Comparison of ENCODE assay signal across 25 cellular contexts in genomic region chr11:76888989-76889388, GRCh38. TPM values are rescaled to one million over a fixed set of nuclear protein-coding genes. Genes with fewer than 3 reads are reported as not detected.
DNase-seq lines count a peak whose midpoint lies in the region; ATAC-seq and TF ChIP-seq lines count a peak whose summit lies in the region.
"Had no signal": no experiment of that assay in that cellular context is flagged by ENCODE, and none has a peak within 500 bp of the region (broad histone marks: within the 10 kb centered on the region; RNA-seq: fewer than 3 reads in every experiment).

No MANE protein-coding gene starts in this region.

- WGBS in mesendoderm (ENCODE audit: extremely low coverage, insufficient coverage, low lambda C conversion rate), result no CpG with 5 or more reads among the region's 1 CpG

- no peak overlapping the region for H2AK5ac ChIP-seq in mesendoderm (ENCODE audit: low read length)

- no peak overlapping the region for H3K4me3 Mint-ChIP-seq in activated CD4-positive, alpha-beta memory T cell treated with anti-CD3 and anti-CD28 coated beads for 36 hours
- H3K4me3 Mint-ChIP-seq in activated T-cell treated with anti-CD3 and anti-CD28 coated beads, Interleukin-2, amount 50 U/mL, for 72 hours, result no peak overlapping the region
- H3K4me3 Mint-ChIP-seq: activated naive CD4-positive, alpha-beta T cell treated with anti-CD3 and anti-CD28 coated beads, Interleukin-2, amount 50 U/mL, for 24 hours; CD14-positive monocyte; HFFc6; immature natural killer cell; nephron had no signal

- no peak overlapping the region for H3K9ac ChIP-seq in mesendoderm (ENCODE audit: low read length)
- H3K9ac ChIP-seq: KMS-11 had no signal

- H3K4me1 Mint-ChIP-seq in activated CD4-positive, alpha-beta memory T cell treated with anti-CD3 and anti-CD28 coated beads for 36 hours (ENCODE audit: low read depth), result peaks cover 10% of the 10 kb centered on the region
- peaks cover 13% of the 10 kb centered on the region for H3K4me1 Mint-ChIP-seq in activated T-cell treated with anti-CD3 and anti-CD28 coated beads, Interleukin-2, amount 50 U/mL, for 72 hours (ENCODE audit: low read depth)
- H3K4me1 Mint-ChIP-seq: nephron had no signal

- H3K9me3 Mint-ChIP-seq in activated CD4-positive, alpha-beta memory T cell treated with anti-CD3 and anti-CD28 coated beads for 36 hours, result no peaks in the 10 kb centered on the region
- H3K9me3 Mint-ChIP-seq in activated T-cell treated with anti-CD3 and anti-CD28 coated beads, Interleukin-2, amount 50 U/mL, for 72 hours, result peaks cover 0 to 4% of the 10 kb centered on the region in 2 donors
- H3K9me3 Mint-ChIP-seq: activated naive CD4-positive, alpha-beta T cell treated with anti-CD3 and anti-CD28 coated beads, Interleukin-2, amount 50 U/mL, for 24 hours; CD14-positive monocyte; HFFc6; immature natural killer cell; nephron had no signal

- no peak overlapping the region for H2BK5ac ChIP-seq in mesendoderm (ENCODE audit: low read length)

- no peak overlapping the region for H4K5ac ChIP-seq in mesendoderm (ENCODE audit: low read length)

- H3K27ac Mint-ChIP-seq in activated CD4-positive, alpha-beta memory T cell treated with anti-CD3 and anti-CD28 coated beads for 36 hours, result no peak overlapping the region
- H3K27ac Mint-ChIP-seq in activated T-cell treated with anti-CD3 and anti-CD28 coated beads, Interleukin-2, amount 50 U/mL, for 72 hours, result no peak overlapping the region
- H3K27ac Mint-ChIP-seq: activated naive CD4-positive, alpha-beta T cell treated with anti-CD3 and anti-CD28 coated beads, Interleukin-2, amount 50 U/mL, for 24 hours; CD14-positive monocyte; HFFc6; immature natural killer cell; nephron had no signal

- H3K27ac ChIP-seq in HEK293 (ENCODE audit: extremely low read depth, low read depth, low read length) (no peak overlapping the region), SJSA1 (peak overlapping the region; percentile 42; the same call in 1 of the 2 replicates), caudate nucleus (ENCODE audit: low read depth, low read length) (peak overlapping the region; percentile 27), mesendoderm (ENCODE audit: low read depth, low read length) (no peak overlapping the region)
- H3K27ac ChIP-seq: KMS-11, ovary, right atrium auricular region, thyroid gland, VCaP had no signal

- CTCF ChIA-PET in HEK293 (lab: Yijun Ruan, JAX), result interaction anchor here (0.7 to 2.8 kb wide), 4 partner anchors 9 to 81 kb away, joined by 3 to 11 read pairs (median 6); no protein-coding TSS in a partner anchor
- CTCF ChIA-PET in activated CD4-positive, alpha-beta memory T cell treated with anti-CD3 and anti-CD28 coated beads for 36 hours (lab: Charles Lee), result interaction anchor here (2.2 to 2.5 kb wide), 2 partner anchors 29 to 31 kb away, joined by 7 to 11 read pairs; no protein-coding TSS in a partner anchor

- H3K9me3 ChIP-seq in HEK293 (ENCODE audit: control insufficient read depth, insufficient read depth, low read depth, low read length), result no peaks in the 10 kb centered on the region
- H3K9me3 ChIP-seq in SJSA1 (replicated peaks), result no peaks in the 10 kb centered on the region
- H3K9me3 ChIP-seq: mucosa of descending colon, ovary, right atrium auricular region, thyroid gland had no signal

- no peak overlapping the region for H3K23ac ChIP-seq in mesendoderm (ENCODE audit: low read length)

- no peak overlapping the region for H4K8ac ChIP-seq in mesendoderm (ENCODE audit: low read depth, low read length)

- H3K27me3 ChIP-seq in SJSA1 (replicated peaks), result no peaks in the 10 kb centered on the region
- no peaks in the 10 kb centered on the region for H3K27me3 ChIP-seq in mesendoderm (ENCODE audit: insufficient read depth, low read length, poor library complexity)
- H3K27me3 ChIP-seq: ovary, right atrium auricular region, thyroid gland had no signal

- TF ChIP-seq CTCF in HEK293 (tag by site-specific recombination; IDR thresholded peaks at IDR 0.05), result no peak

- H3K36me3 Mint-ChIP-seq in activated CD4-positive, alpha-beta memory T cell treated with anti-CD3 and anti-CD28 coated beads for 36 hours, result no peaks in the 10 kb centered on the region
- H3K36me3 Mint-ChIP-seq in activated T-cell treated with anti-CD3 and anti-CD28 coated beads, Interleukin-2, amount 50 U/mL, for 72 hours (ENCODE audit: insufficient read depth in 2 of 2), result no peaks in the 10 kb centered on the region
- H3K36me3 Mint-ChIP-seq: activated naive CD4-positive, alpha-beta T cell treated with anti-CD3 and anti-CD28 coated beads, Interleukin-2, amount 50 U/mL, for 24 hours had no signal

- no peaks in the 10 kb centered on the region for H3K27me3 Mint-ChIP-seq in activated CD4-positive, alpha-beta memory T cell treated with anti-CD3 and anti-CD28 coated beads for 36 hours
- H3K27me3 Mint-ChIP-seq in activated T-cell treated with anti-CD3 and anti-CD28 coated beads, Interleukin-2, amount 50 U/mL, for 72 hours (ENCODE audit: low read depth), result no peaks in the 10 kb centered on the region
- H3K27me3 Mint-ChIP-seq: activated naive CD4-positive, alpha-beta T cell treated with anti-CD3 and anti-CD28 coated beads, Interleukin-2, amount 50 U/mL, for 24 hours had no signal

- peaks cover 2% of the 10 kb centered on the region for H3K79me1 ChIP-seq in mesendoderm (ENCODE audit: low read length)

- H3K36me3 ChIP-seq in HEK293 (ENCODE audit: control insufficient read depth in 2 of 2, insufficient read depth in 1 of 2, low read length in 2 of 2) (no peaks in the 10 kb centered on the region), SJSA1 (no peaks in the 10 kb centered on the region), mesendoderm (ENCODE audit: control insufficient read depth, insufficient read depth, low read length) (no peaks in the 10 kb centered on the region)
- H3K36me3 ChIP-seq: ovary, right atrium auricular region, thyroid gland had no signal

- H3K4me3 ChIP-seq in HEK293 (ENCODE audit: low read depth, low read length), result no peak overlapping the region
- no peak overlapping the region for H3K4me3 ChIP-seq in SJSA1
- no peak overlapping the region for H3K4me3 ChIP-seq in mesendoderm (ENCODE audit: low read length)
- H3K4me3 ChIP-seq: mucosa of descending colon, ovary, right atrium auricular region, thyroid gland had no signal

- no peak overlapping the region for H2BK120ac ChIP-seq in mesendoderm (ENCODE audit: low read depth, low read length)

- H3K4me1 ChIP-seq in HEK293 (ENCODE audit: control insufficient read depth, insufficient read depth, low read length) (peaks cover 7% of the 10 kb centered on the region; the same call in 1 of the 2 replicates), SJSA1 (replicated peaks) (peaks cover 23% of the 10 kb centered on the region), mesendoderm (ENCODE audit: control insufficient read depth, low read depth, low read length) (no peaks in the 10 kb centered on the region)

- no peak overlapping the region for H2BK15ac ChIP-seq in mesendoderm (replicated peaks; ENCODE audit: low read depth)

- DNase-seq in SJSA1 (ENCODE audit: low read depth in 1 of 2, low spot score in 2 of 2) (peak in 1 of 2 experiments; percentile 23), caudate nucleus (lab: John Stamatoyannopoulos, UW) (no peak), mesendoderm (peak; percentile 28), left lobe of liver (ENCODE audit: low spot score) (no peak), kidney glomerular epithelial cell (lab: John Stamatoyannopoulos, UW) (no peak)
- no peak for DNase-seq in activated CD4-positive, alpha-beta memory T cell treated with anti-CD3 and anti-CD28 coated beads for 36 hours
- DNase-seq in activated T-cell treated with anti-CD3 and anti-CD28 coated beads, Interleukin-2, amount 50 U/mL, for 72 hours, result no peak
- DNase-seq: aorta; HFFc6; immature natural killer cell; mucosa of descending colon; NCI-H146; NCI-H524; NK-92 treated with Interleukin-12 subunit alpha and Interleukin-12 subunit beta, amount 100 ng/mL, for 24 hours; ovary; stimulated activated CD4-positive, alpha-beta T cell treated with anti-CD3 and anti-CD28 coated beads, Interleukin-4, amount 100 ng/mL, for 1 hour; stimulated activated naive CD4-positive, alpha-beta T cell treated with Interleukin-2 at 50 U/mL for 16 hours; thyroid gland had no signal

- no peak overlapping the region for H3K4ac ChIP-seq in mesendoderm (ENCODE audit: low read depth, low read length)

- intact Hi-C loops in activated CD4-positive, alpha-beta memory T cell treated with anti-CD3 and anti-CD28 coated beads for 36 hours (cut with micrococcal nuclease), result no loop called here

- H3K4me2 ChIP-seq in mesendoderm (ENCODE audit: low read length), result no peak overlapping the region
- H3K4me2 ChIP-seq: KMS-11 had no signal

- ATAC-seq in left lobe of liver, result no peak
- no peak for ATAC-seq in activated T-cell treated with anti-CD3 and anti-CD28 coated beads, Interleukin-2, amount 50 U/mL, for 72 hours (replicated peaks in 1 of 2)
- ATAC-seq: mucosa of descending colon had no signal

- no peak overlapping the region for H3K18ac ChIP-seq in mesendoderm (ENCODE audit: low read length)

- POLR2A ChIA-PET in HEK293 (lab: Yijun Ruan, JAX), result no interaction called here
- POLR2A ChIA-PET in activated CD4-positive, alpha-beta memory T cell treated with anti-CD3 and anti-CD28 coated beads for 36 hours (lab: Charles Lee), result no interaction called here

- H3K56ac ChIP-seq in mesendoderm (ENCODE audit: low read length), result no peak overlapping the region

- H3K79me2 ChIP-seq in mesendoderm (ENCODE audit: control insufficient read depth, insufficient read depth, low read length), result no peaks in the 10 kb centered on the region

TF ChIP-seq in HEK293, 187 proteins besides CTCF, POLR2A, EP300 and RAD21 (continues in another document):
- TF ChIP-seq ZNF26 (tag by site-specific recombination; IDR thresholded peaks at IDR 0.05) (no peak), OSR2 (tag by site-specific recombination; IDR thresholded peaks at IDR 0.05) (peak; percentile 29; the same call in 1 of the 2 replicates), ZNF629 (tag by site-specific recombination; IDR thresholded peaks at IDR 0.05) (0 out of 2 replicates have a peak, but pooled peaks have one; percentile 15)

RNA-seq across cellular contexts. Expression of gene ACER3, which starts 28.3 kb away (rescaled TPM):
- total RNA-seq in SJSA1 (2014; rRNA removed; shearing (Covaris generic)), result 13.2 and 13.9 TPM in 2 replicates
- polyA plus RNA-seq in mesendoderm (2013, experiment 1 of 2), result 9.5 TPM
- polyA plus RNA-seq in mesendoderm (2013, experiment 2 of 2), result 9.0 TPM
- total RNA-seq in left lobe of liver, result 4.8 TPM
- total RNA-seq in activated CD4-positive, alpha-beta memory T cell treated with anti-CD3 and anti-CD28 coated beads for 36 hours, result 10 to 100 TPM; 10.5 to 10.9 TPM
- 10 to 100 TPM; 13.1 to 16.2 TPM for total RNA-seq in activated T-cell treated with anti-CD3 and anti-CD28 coated beads, Interleukin-2, amount 50 U/mL, for 72 hours

Comparison
In these comparisons a context has a peak if more than half of its experiments do, and no peak if none do; other contexts are left out.
1. H3K27ac ChIP-seq: peak in SJSA1 (single experiment) and caudate nucleus (single experiment); none in HEK293 (single experiment) and mesendoderm (single experiment).